9 cellular contexts compared by ENCODE assay signal in the genomic region with DNA sequence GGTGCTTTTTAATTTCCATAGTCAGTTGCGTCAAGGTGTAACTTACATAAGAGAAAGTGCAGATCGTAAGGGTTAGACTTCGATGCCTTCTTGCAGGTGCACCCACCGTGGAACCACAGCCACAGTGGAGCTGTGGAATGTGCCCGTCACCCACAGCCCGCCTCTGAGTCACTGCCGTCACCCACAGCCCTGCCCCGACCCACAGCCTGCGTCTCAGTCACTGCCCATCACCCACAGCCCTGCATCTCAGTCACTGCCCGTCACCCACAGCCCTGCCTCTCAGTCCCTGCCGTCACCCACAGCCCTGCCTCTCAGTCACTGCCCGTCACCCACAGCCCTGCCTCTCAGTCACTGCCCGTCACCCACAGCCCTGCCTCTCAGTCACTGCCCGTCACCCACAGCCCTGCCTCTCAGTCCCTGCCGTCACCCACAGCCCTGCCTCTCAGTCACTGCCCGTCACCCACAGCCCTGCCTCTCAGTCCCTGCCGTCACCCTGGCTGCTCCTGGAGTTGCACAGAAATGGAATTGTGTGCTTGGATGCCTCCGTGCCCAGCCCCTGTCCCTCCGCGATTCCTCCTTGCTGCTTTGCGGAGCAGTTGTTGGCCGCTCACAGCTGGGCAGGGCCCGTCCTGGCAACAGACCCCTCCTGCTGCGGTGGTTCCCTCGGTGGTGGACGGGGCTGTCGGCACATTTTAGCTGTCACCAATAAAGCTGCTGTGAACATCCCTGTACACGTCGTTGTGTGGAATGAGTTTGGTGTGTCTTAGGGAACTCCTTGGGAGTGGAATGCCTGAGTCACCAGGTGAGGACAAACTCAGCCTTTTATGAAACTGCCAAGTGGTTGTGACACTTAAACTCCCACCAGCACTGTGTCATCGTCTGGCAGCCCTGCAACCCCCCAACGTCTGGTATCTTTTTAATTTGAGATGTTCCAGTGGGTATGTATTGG. TPM values are rescaled to one million over a fixed set of nuclear protein-coding genes. Genes with fewer than 3 reads are reported as not detected.
DNase-seq lines count a peak whose midpoint lies in the region; ATAC-seq and TF ChIP-seq lines count a peak whose summit lies in the region.
"Had no signal": no experiment of that assay in that cellular context is flagged by ENCODE, and none has a peak within 500 bp of the region (broad histone marks: within the 10 kb centered on the region; RNA-seq: fewer than 3 reads in every experiment).

No MANE protein-coding gene starts in this region.

- H3K4me1 Mint-ChIP-seq in T-helper 2 cell treated with Interferon-gamma antibody and Interleukin-4, amounts not matched to agents 5 μg/mL and 100 μg/mL, for 36 hours (ENCODE audit: low read depth), result peaks cover 3% of the 10 kb centered on the region

- no peak overlapping the region for H3K4me3 Mint-ChIP-seq in T-helper 2 cell treated with Interferon-gamma antibody and Interleukin-4, amounts not matched to agents 5 μg/mL and 100 μg/mL, for 36 hours

- H3K36me3 Mint-ChIP-seq in T-helper 2 cell treated with Interferon-gamma antibody and Interleukin-4, amounts not matched to agents 5 μg/mL and 100 μg/mL, for 36 hours (ENCODE audit: low read depth), result no peaks in the 10 kb centered on the region

- DNase-seq in ELR (ENCODE audit: low read depth) (peak; percentile 92), fibroblast of the aortic adventitia (ENCODE audit: low read depth) (peak; percentile 60), DMS153 treated with DMSO at 0.1 percent for 48 hours (lab: John Stamatoyannopoulos, UW; ENCODE audit: unreplicated experiment) (no peak), NCI-H345 treated with DMSO at 0.1 percent for 48 hours (lab: John Stamatoyannopoulos, UW; ENCODE audit: unreplicated experiment) (no peak)
- peak; percentile 41 for DNase-seq in T-helper 2 cell treated with Interferon-gamma antibody and Interleukin-4, amounts not matched to agents 5 μg/mL and 100 μg/mL, for 36 hours (ENCODE audit: low spot score)
- peak; percentile 30 to 37 for DNase-seq in stimulated activated CD4-positive, alpha-beta T cell treated with anti-CD3 and anti-CD28 coated beads, Interleukin-2, amount 100 ng/mL, for 48 hours
- DNase-seq: NCI-H2081 had no signal

- peaks cover 2% of the 10 kb centered on the region for H3K27me3 Mint-ChIP-seq in T-helper 2 cell treated with Interferon-gamma antibody and Interleukin-4, amounts not matched to agents 5 μg/mL and 100 μg/mL, for 36 hours (ENCODE audit: low read depth)

- no peak for ATAC-seq in GM21717 (IDR thresholded peaks at IDR 0.05; ENCODE audit: unreplicated experiment)
- no peak for ATAC-seq in HG02973 (IDR thresholded peaks at IDR 0.05; ENCODE audit: unreplicated experiment)

- H3K27ac Mint-ChIP-seq in T-helper 2 cell treated with Interferon-gamma antibody and Interleukin-4, amounts not matched to agents 5 μg/mL and 100 μg/mL, for 36 hours, result no peak overlapping the region

- no peak overlapping the region for H3K4me3 ChIP-seq in fibroblast of the aortic adventitia (ENCODE audit: low read depth, low read length)

- no peaks in the 10 kb centered on the region for H3K9me3 Mint-ChIP-seq in T-helper 2 cell treated with Interferon-gamma antibody and Interleukin-4, amounts not matched to agents 5 μg/mL and 100 μg/mL, for 36 hours

- TF ChIP-seq CTCF in fibroblast of the aortic adventitia (IDR thresholded peaks at IDR 0.05; ENCODE audit: insufficient read depth, low read length), result no peak

RNA-seq across cellular contexts. Expression of a gene that starts 44.9 kb away (rescaled TPM):
- total RNA-seq in fibroblast of the aortic adventitia (ENCODE audit: low replicate concordance), result 1,068 and 5,275 TPM in 2 replicates

Comparison
In these comparisons a context has a peak if more than half of its experiments do, and no peak if none do; other contexts are left out.
1. DNase-seq: peak in ELR (single experiment), T-helper 2 cell treated with Interferon-gamma antibody and Interleukin-4, amounts not matched to agents 5 μg/mL and 100 μg/mL, for 36 hours (single experiment), fibroblast of the aortic adventitia (single experiment) and stimulated activated CD4-positive, alpha-beta T cell treated with anti-CD3 and anti-CD28 coated beads, Interleukin-2, amount 100 ng/mL, for 48 hours (2 of 2); none in DMS153 treated with DMSO at 0.1 percent for 48 hours (single experiment) and NCI-H345 treated with DMSO at 0.1 percent for 48 hours (single experiment).